16 cellular contexts compared by ENCODE assay signal in the genomic region with DNA sequence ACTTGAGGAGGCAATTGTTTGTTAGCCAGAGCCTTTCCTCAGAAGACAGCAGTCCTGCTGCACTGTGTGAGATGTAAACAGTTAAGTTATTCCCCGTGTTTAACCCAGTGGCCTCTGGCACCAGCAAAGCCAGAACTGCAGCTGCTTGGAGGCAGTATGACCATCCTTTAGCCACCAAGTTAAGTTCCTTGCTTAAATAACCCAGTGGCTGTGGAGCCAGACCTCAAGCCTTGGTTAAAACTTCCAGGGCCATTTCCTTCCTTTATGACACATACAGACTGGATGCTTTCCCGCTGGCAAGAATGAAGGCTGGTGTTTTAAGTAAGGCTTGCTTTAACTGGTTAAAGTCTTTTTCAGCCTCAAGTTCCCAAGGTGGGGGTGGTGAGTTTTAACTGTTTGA.
DNase-seq lines count a peak whose midpoint lies in the region; ATAC-seq and TF ChIP-seq lines count a peak whose summit lies in the region.
"Had no signal": no experiment of that assay in that cellular context is flagged by ENCODE, and none has a peak within 500 bp of the region (broad histone marks: within the 10 kb centered on the region; RNA-seq: fewer than 3 reads in every experiment).

No MANE protein-coding gene starts in this region.

- ATAC-seq in GM21529 (IDR thresholded peaks at IDR 0.05; ENCODE audit: unreplicated experiment), result no peak

- H2AFZ ChIP-seq in parathyroid adenoma, result peak overlapping the region; percentile 33

- no peaks in the 10 kb centered on the region for H3K36me3 Mint-ChIP-seq in activated naive CD4-positive, alpha-beta T cell treated with anti-CD3 and anti-CD28 coated beads for 36 hours (ENCODE audit: low read depth)
- H3K36me3 Mint-ChIP-seq: CD4-positive, CD25-positive, alpha-beta regulatory T cell had no signal

- H3K27me3 ChIP-seq in parathyroid adenoma (ENCODE audit: control insufficient read depth, insufficient read depth, low read length), result no peaks in the 10 kb centered on the region
- H3K27me3 ChIP-seq in effector memory CD4-positive, alpha-beta T cell (replicated peaks; ENCODE audit: control insufficient read depth, insufficient read depth, low read length, poor library complexity, severe bottlenecking), result no peaks in the 10 kb centered on the region

- H3K4me2 ChIP-seq in parathyroid adenoma (ENCODE audit: low read length), result no peak overlapping the region
- H3K4me2 ChIP-seq: BLaER1 treated with 17β-estradiol and CSF1 and Interleukin-3, amounts not matched to agents 10 nM and 100 nM had no signal

- no peak overlapping the region for H3K4me3 ChIP-seq in parathyroid adenoma (ENCODE audit: low read depth, low read length)
- no peak overlapping the region for H3K4me3 ChIP-seq in effector memory CD4-positive, alpha-beta T cell (ENCODE audit: insufficient read depth, low read depth, low read length, poor library complexity, severe bottlenecking)
- H3K4me3 ChIP-seq: BLaER1 treated with 17β-estradiol and CSF1 and Interleukin-3, amounts not matched to agents 10 nM and 100 nM had no signal

- H3K79me2 ChIP-seq in parathyroid adenoma, result no peaks in the 10 kb centered on the region

- no peaks in the 10 kb centered on the region for H3K9me3 Mint-ChIP-seq in activated naive CD4-positive, alpha-beta T cell treated with anti-CD3 and anti-CD28 coated beads for 36 hours

- peaks cover 2% of the 10 kb centered on the region for H3K4me1 ChIP-seq in parathyroid adenoma
- H3K4me1 ChIP-seq in effector memory CD4-positive, alpha-beta T cell (ENCODE audit: control insufficient read depth, insufficient read depth, low read length, poor library complexity, severe bottlenecking), result no peaks in the 10 kb centered on the region
- H3K4me1 ChIP-seq: BLaER1 treated with 17β-estradiol and CSF1 and Interleukin-3, amounts not matched to agents 10 nM and 100 nM had no signal

- no peaks in the 10 kb centered on the region for H3K9me3 ChIP-seq in parathyroid adenoma (ENCODE audit: control insufficient read depth, low read length)
- no peaks in the 10 kb centered on the region for H3K9me3 ChIP-seq in effector memory CD4-positive, alpha-beta T cell (ENCODE audit: control insufficient read depth, low read length)

- DNase-seq in HT1080 (ENCODE audit: low read depth), result peak; percentile 70
- DNase-seq in astrocyte of the hippocampus (ENCODE audit: low read depth, low spot score), result peak; percentile 31
- DNase-seq in islet precursor cell, result peak; percentile 72
- DNase-seq in hippocampal formation (lab: John Stamatoyannopoulos, UW), result no peak
- DNase-seq in effector memory CD4-positive, alpha-beta T cell, result no peak
- DNase-seq in activated naive CD4-positive, alpha-beta T cell treated with anti-CD3 and anti-CD28 coated beads for 36 hours, result no peak
- DNase-seq: ACHN; Calu3; CD4-positive, CD25-positive, alpha-beta regulatory T cell; DMS 273 treated with DMSO at 0.1 percent for 48 hours; GOT3; H9; IMR-90 had no signal

- H3K27ac Mint-ChIP-seq in activated naive CD4-positive, alpha-beta T cell treated with anti-CD3 and anti-CD28 coated beads for 36 hours, result no peak overlapping the region
- H3K27ac Mint-ChIP-seq: CD4-positive, CD25-positive, alpha-beta regulatory T cell had no signal

- intact Hi-C loops in activated naive CD4-positive, alpha-beta T cell treated with anti-CD3 and anti-CD28 coated beads for 36 hours (cut with micrococcal nuclease), result no loop called here

- H3K36me3 ChIP-seq in parathyroid adenoma (ENCODE audit: control insufficient read depth, insufficient read depth, low read length), result no peaks in the 10 kb centered on the region
- H3K36me3 ChIP-seq in effector memory CD4-positive, alpha-beta T cell (ENCODE audit: control insufficient read depth, insufficient read depth, low read length), result no peaks in the 10 kb centered on the region
- H3K36me3 ChIP-seq: BLaER1 treated with 17β-estradiol and CSF1 and Interleukin-3, amounts not matched to agents 10 nM and 100 nM had no signal

- no peaks in the 10 kb centered on the region for H3K27me3 Mint-ChIP-seq in activated naive CD4-positive, alpha-beta T cell treated with anti-CD3 and anti-CD28 coated beads for 36 hours (ENCODE audit: low read depth)
- H3K27me3 Mint-ChIP-seq: CD4-positive, CD25-positive, alpha-beta regulatory T cell had no signal

- no peak for TF ChIP-seq CTCF in parathyroid adenoma (IDR thresholded peaks at IDR 0.05)

- H3K4me3 Mint-ChIP-seq in activated naive CD4-positive, alpha-beta T cell treated with anti-CD3 and anti-CD28 coated beads for 36 hours, result no peak overlapping the region
- H3K4me3 Mint-ChIP-seq: CD4-positive, CD25-positive, alpha-beta regulatory T cell; H9 had no signal

- no peaks in the 10 kb centered on the region for H3K4me1 Mint-ChIP-seq in activated naive CD4-positive, alpha-beta T cell treated with anti-CD3 and anti-CD28 coated beads for 36 hours (ENCODE audit: low read depth)
- H3K4me1 Mint-ChIP-seq: CD4-positive, CD25-positive, alpha-beta regulatory T cell had no signal

- H3K27ac ChIP-seq in parathyroid adenoma, result no peak overlapping the region
- H3K27ac ChIP-seq in effector memory CD4-positive, alpha-beta T cell (ENCODE audit: insufficient read depth, low read length, poor library complexity, severe bottlenecking), result no peak overlapping the region
- H3K27ac ChIP-seq: BLaER1 treated with 17β-estradiol and CSF1 and Interleukin-3, amounts not matched to agents 10 nM and 100 nM had no signal

- CTCF ChIA-PET in activated naive CD4-positive, alpha-beta T cell treated with anti-CD3 and anti-CD28 coated beads for 36 hours (lab: Charles Lee), result no interaction called here

- no peak overlapping the region for H3K9ac ChIP-seq in parathyroid adenoma
- H3K9ac ChIP-seq: BLaER1 treated with 17β-estradiol and CSF1 and Interleukin-3, amounts not matched to agents 10 nM and 100 nM had no signal

Comparison
In these comparisons a context has a peak if more than half of its experiments do, and no peak if none do; other contexts are left out.
1. DNase-seq: peak in HT1080 (single experiment), astrocyte of the hippocampus (single experiment) and islet precursor cell (single experiment); none in hippocampal formation (0 of 2), effector memory CD4-positive, alpha-beta T cell (0 of 3) and activated naive CD4-positive, alpha-beta T cell treated with anti-CD3 and anti-CD28 coated beads for 36 hours (single experiment).